9 cellular contexts compared by ENCODE assay signal in the genomic region with DNA sequence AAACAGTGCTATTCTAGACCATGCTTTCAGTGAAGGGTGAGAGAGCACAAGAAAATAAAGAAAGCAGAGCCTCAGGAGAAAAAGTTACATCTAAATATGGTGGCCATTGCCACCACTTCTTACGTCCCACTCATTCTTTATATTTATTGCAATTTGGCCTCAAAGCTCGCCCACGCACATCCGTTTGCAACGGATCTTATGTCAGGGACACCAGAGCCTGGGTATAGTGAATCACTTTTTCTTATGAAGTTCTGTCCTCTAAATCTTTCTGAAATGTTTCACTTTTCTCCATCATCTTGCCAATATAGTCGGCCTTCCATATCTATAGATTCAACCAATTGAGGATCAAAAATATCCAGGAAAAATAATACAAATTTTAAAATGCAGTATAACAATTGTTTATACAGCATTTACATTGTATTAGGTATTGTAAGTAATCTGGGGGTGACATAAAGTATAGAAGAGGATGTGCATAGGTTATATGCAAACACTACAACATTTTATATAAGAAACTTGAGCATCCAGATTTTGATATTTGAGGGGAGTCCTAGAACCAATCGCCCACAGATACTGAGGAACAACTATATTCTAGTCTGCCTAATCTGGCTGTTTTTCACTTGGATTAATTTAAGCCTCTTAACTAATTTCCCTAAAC. TPM values are rescaled to one million over a fixed set of nuclear protein-coding genes. Genes with fewer than 3 reads are reported as not detected.
A peak's percentile ranks its signal among the peaks of the same experiment; 100 is the strongest.
DNase-seq lines count a peak whose midpoint lies in the region; ATAC-seq and TF ChIP-seq lines count a peak whose summit lies in the region.
"Had no signal": no experiment of that assay in that cellular context is flagged by ENCODE, and none has a peak within 500 bp of the region (broad histone marks: within the 10 kb centered on the region; RNA-seq: fewer than 3 reads in every experiment).

No MANE protein-coding gene starts in this region.

- no peak for TF ChIP-seq POLR2A in gastroesophageal sphincter (IDR thresholded peaks at IDR 0.05)

- peaks cover 15% of the 10 kb centered on the region for H3K9me3 Mint-ChIP-seq in neural progenitor cell

- WGBS in gastroesophageal sphincter (ENCODE audit: low coverage in 1 of 2), 2 donors: 86 to 93% methylated on average over 7 of the region's 7 CpGs
- WGBS in mesenchymal stem cell: over 99% methylated on average over 7 of the region's 7 CpGs

- H3K4me3 Mint-ChIP-seq in neural progenitor cell: no peak overlapping the region

- peak; percentile 41 to 66 for DNase-seq in activated CD4-positive, alpha-beta T cell treated with anti-CD3 and anti-CD28 coated beads for 24 hours (ENCODE audit: low read depth in 2 of 2)
- no peak for DNase-seq in activated CD4-positive, alpha-beta T cell treated with anti-CD3 and anti-CD28 coated beads for 1 hour
- DNase-seq in activated T-cell treated with anti-CD3 and anti-CD28 coated beads, Interleukin-2, amount 50 U/mL, for 48 hours: peak; percentile 81 to 84
- DNase-seq in neural progenitor cell (ENCODE audit: low spot score): peak; percentile 5
- DNase-seq in stimulated activated CD8-positive, alpha-beta memory T cell treated with anti-CD3 and anti-CD28 coated beads, Interleukin-7, amount 100 ng/mL, for 24 hours (ENCODE audit: low read depth): peak; percentile 45
- DNase-seq in RKO (ENCODE audit: low spot score): no peak
- no peak for DNase-seq in mesenchymal stem cell
- DNase-seq: SJCRH30 had no signal

- no peak overlapping the region for H3K4me3 ChIP-seq in neural progenitor cell
- H3K4me3 ChIP-seq in gastroesophageal sphincter: no peak overlapping the region
- no peak overlapping the region for H3K4me3 ChIP-seq in mesenchymal stem cell (ENCODE audit: insufficient read depth in 1 of 2, low read depth in 1 of 2, low read length in 2 of 2)
- H3K4me3 ChIP-seq: SJCRH30 had no signal

- H3F3A ChIP-seq in neural progenitor cell (ENCODE audit: low read depth): no peaks in the 10 kb centered on the region

- H3K9me3 ChIP-seq in neural progenitor cell (ENCODE audit: low read depth) (no peaks in the 10 kb centered on the region), gastroesophageal sphincter (no peaks in the 10 kb centered on the region), mesenchymal stem cell (ENCODE audit: control insufficient read depth, low read length) (no peaks in the 10 kb centered on the region)
- H3K9me3 ChIP-seq: SJCRH30 had no signal

- H3K4ac ChIP-seq in mesenchymal stem cell (ENCODE audit: low read depth in 1 of 2, low read length in 2 of 2): no peak overlapping the region

- H3K27me3 ChIP-seq in neural progenitor cell: no peaks in the 10 kb centered on the region
- no peaks in the 10 kb centered on the region for H3K27me3 ChIP-seq in gastroesophageal sphincter
- no peaks in the 10 kb centered on the region for H3K27me3 ChIP-seq in mesenchymal stem cell (ENCODE audit: control insufficient read depth in 1 of 2, insufficient read depth in 1 of 2, low read length in 2 of 2)
- H3K27me3 ChIP-seq: SJCRH30 had no signal

- H3K79me2 ChIP-seq in neural progenitor cell (ENCODE audit: low read depth): peaks cover 62% of the 10 kb centered on the region

- no peak overlapping the region for H2AK5ac ChIP-seq in mesenchymal stem cell (ENCODE audit: low read length, severe bottlenecking)

- H3K9ac ChIP-seq in neural progenitor cell (no peak overlapping the region), mesenchymal stem cell (ENCODE audit: low read length) (no peak overlapping the region)

- H3K4me2 ChIP-seq in neural progenitor cell (no peak overlapping the region), mesenchymal stem cell (ENCODE audit: low read length, poor library complexity, severe bottlenecking) (no peak overlapping the region)

- H3K4me1 ChIP-seq in neural progenitor cell (no peaks in the 10 kb centered on the region), gastroesophageal sphincter (peaks cover 0 to 33% (median 0%) of the 10 kb centered on the region in 3 donors), mesenchymal stem cell (ENCODE audit: control insufficient read depth, insufficient read depth, low read depth, low read length) (no peaks in the 10 kb centered on the region)
- H3K4me1 ChIP-seq: SJCRH30 had no signal

- H3K4me1 Mint-ChIP-seq in neural progenitor cell: no peaks in the 10 kb centered on the region

- H3K23ac ChIP-seq in mesenchymal stem cell (ENCODE audit: low read length in 2 of 2): no peak overlapping the region

- no peak overlapping the region for H2BK5ac ChIP-seq in mesenchymal stem cell (ENCODE audit: low read depth, low read length, poor library complexity, severe bottlenecking)

- no peak overlapping the region for H3K14ac ChIP-seq in mesenchymal stem cell (ENCODE audit: low read length in 2 of 2)

- TF ChIP-seq CTCF in neural progenitor cell (IDR thresholded peaks at IDR 0.05) (no peak), gastroesophageal sphincter (IDR thresholded peaks at IDR 0.05) (no peak)

- peaks cover 33% of the 10 kb centered on the region for H3K36me3 Mint-ChIP-seq in neural progenitor cell

- H4K8ac ChIP-seq in mesenchymal stem cell (ENCODE audit: low read length): no peak overlapping the region

- no peak overlapping the region for H3K18ac ChIP-seq in mesenchymal stem cell (ENCODE audit: low read depth in 1 of 2, low read length in 2 of 2)

- H2AFZ ChIP-seq in neural progenitor cell (replicated peaks) (no peak overlapping the region), mesenchymal stem cell (ENCODE audit: low read depth, low read length) (no peak overlapping the region)

- no peak for TF ChIP-seq EP300 in gastroesophageal sphincter (IDR thresholded peaks at IDR 0.05)

- H4K20me1 ChIP-seq in neural progenitor cell (ENCODE audit: low read depth): peaks cover 34% of the 10 kb centered on the region

- no peak for ATAC-seq in gastroesophageal sphincter

- no peak overlapping the region for H4K91ac ChIP-seq in mesenchymal stem cell (ENCODE audit: low read length)

- H2BK15ac ChIP-seq in mesenchymal stem cell (ENCODE audit: low read depth, poor library complexity, severe bottlenecking): no peak overlapping the region

- H3K27me3 Mint-ChIP-seq in neural progenitor cell (ENCODE audit: insufficient read depth, low read depth): no peaks in the 10 kb centered on the region

- H3K27ac Mint-ChIP-seq in neural progenitor cell: no peak overlapping the region

- H3K79me1 ChIP-seq in mesenchymal stem cell (replicated peaks; ENCODE audit: low read length, poor library complexity, severe bottlenecking): peaks cover 12% of the 10 kb centered on the region

- H3K36me3 ChIP-seq in neural progenitor cell (peaks cover 6% of the 10 kb centered on the region), gastroesophageal sphincter (peaks cover 3 to 47% of the 10 kb centered on the region in 2 donors), mesenchymal stem cell (ENCODE audit: control insufficient read depth in 1 of 2, insufficient read depth in 2 of 2, low read depth in 1 of 2, low read length in 2 of 2) (peaks cover 15 to 32% of the 10 kb centered on the region in 2 experiments)

- no peak overlapping the region for H2BK120ac ChIP-seq in mesenchymal stem cell (ENCODE audit: low read depth, low read length)

- no peak overlapping the region for H2BK12ac ChIP-seq in mesenchymal stem cell (ENCODE audit: low read length in 2 of 2)

- H3K27ac ChIP-seq in neural progenitor cell: peak overlapping the region; percentile 47
- no peak overlapping the region for H3K27ac ChIP-seq in gastroesophageal sphincter
- no peak overlapping the region for H3K27ac ChIP-seq in mesenchymal stem cell (ENCODE audit: low read length, poor library complexity, severe bottlenecking)
- H3K27ac ChIP-seq: SJCRH30 had no signal

RNA-seq across cellular contexts. Expression of gene GOLPH3, which starts 35.2 kb away (rescaled TPM):
- total RNA-seq in neural progenitor cell (ENCODE audit: low replicate concordance): 64.2 and 80.5 TPM in 2 replicates
- 100 to 1,000 TPM; 144 to 277 (median 203) TPM for total RNA-seq in gastroesophageal sphincter
- polyA plus RNA-seq in mesenchymal stem cell (2013, experiment 1 of 2): 85.7 TPM
- 89.2 TPM for polyA plus RNA-seq in mesenchymal stem cell (2013, experiment 2 of 2)

Comparison
In these comparisons a context has a peak if more than half of its experiments do, and no peak if none do; other contexts are left out.
1. DNase-seq: peak in activated CD4-positive, alpha-beta T cell treated with anti-CD3 and anti-CD28 coated beads for 24 hours (2 of 2), activated T-cell treated with anti-CD3 and anti-CD28 coated beads, Interleukin-2, amount 50 U/mL, for 48 hours (2 of 2), neural progenitor cell (single experiment) and stimulated activated CD8-positive, alpha-beta memory T cell treated with anti-CD3 and anti-CD28 coated beads, Interleukin-7, amount 100 ng/mL, for 24 hours (single experiment); none in activated CD4-positive, alpha-beta T cell treated with anti-CD3 and anti-CD28 coated beads for 1 hour (single experiment), RKO (single experiment) and mesenchymal stem cell (single experiment).